8 cellular contexts compared by ENCODE assay signal in the genomic region with DNA sequence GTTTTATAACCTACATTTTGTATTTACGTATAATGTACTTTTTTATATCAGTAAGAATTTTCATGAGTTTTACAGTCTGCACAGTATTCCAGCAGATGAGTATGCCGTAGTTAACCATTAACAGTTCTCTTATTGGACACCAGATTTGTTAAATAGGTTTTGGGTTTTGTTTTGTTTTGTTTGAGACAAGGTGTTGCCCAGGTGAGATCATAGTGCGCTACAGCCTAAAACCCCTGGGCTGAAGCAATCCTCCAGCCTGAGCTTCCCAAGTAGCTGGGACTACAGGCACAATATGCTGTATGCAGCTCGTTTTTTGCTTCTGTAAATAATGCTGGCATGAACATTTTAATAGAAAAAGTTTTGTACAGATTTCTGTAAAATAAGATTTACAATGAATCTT.
DNase-seq lines count a peak whose midpoint lies in the region; ATAC-seq and TF ChIP-seq lines count a peak whose summit lies in the region.

No MANE protein-coding gene starts in this region.

- DNase-seq in DMS153 (lab: John Stamatoyannopoulos, UW): peak; percentile 29
- DNase-seq in DMS153 treated with DMSO at 0.1 percent for 48 hours (lab: John Stamatoyannopoulos, UW; ENCODE audit: unreplicated experiment): no peak
- DNase-seq in NCI-H748 (lab: John Stamatoyannopoulos, UW; ENCODE audit: unreplicated experiment): peak; percentile 80
- no peak for DNase-seq in progenitor cell of endocrine pancreas (ENCODE audit: low spot score, unreplicated experiment)
- no peak for DNase-seq in CD1c-positive myeloid dendritic cell (ENCODE audit: extremely low spot score)
- DNase-seq in stimulated activated CD4-positive, alpha-beta T cell treated with anti-CD3 and anti-CD28 coated beads, Interleukin-4, amount 100 ng/mL, for 24 hours: no peak

- H3K4me1 Mint-ChIP-seq in progenitor cell of endocrine pancreas (ENCODE audit: low read depth): peaks cover 30% of the 10 kb centered on the region

- no peaks in the 10 kb centered on the region for H3K36me3 Mint-ChIP-seq in progenitor cell of endocrine pancreas (ENCODE audit: insufficient read depth)

- no peaks in the 10 kb centered on the region for H3K27me3 Mint-ChIP-seq in progenitor cell of endocrine pancreas

- H3K4me3 ChIP-seq in endocrine pancreas (ENCODE audit: control insufficient read depth, insufficient read depth, low read length): peak overlapping the region; percentile 81

- no peak for ATAC-seq in HG03521 (IDR thresholded peaks at IDR 0.05; ENCODE audit: unreplicated experiment)

- H3K9ac ChIP-seq in endocrine pancreas (ENCODE audit: control insufficient read depth, insufficient read depth, low read length): no peak overlapping the region

- no peak for TF ChIP-seq CTCF in progenitor cell of endocrine pancreas (IDR thresholded peaks at IDR 0.05; ENCODE audit: unreplicated experiment)

- H3K4me3 Mint-ChIP-seq in progenitor cell of endocrine pancreas (ENCODE audit: low read depth): peak overlapping the region; percentile 48

- no peaks in the 10 kb centered on the region for H3K36me3 ChIP-seq in endocrine pancreas (ENCODE audit: control insufficient read depth, insufficient read depth, low read length)

- no peaks in the 10 kb centered on the region for H3K9me3 ChIP-seq in endocrine pancreas (ENCODE audit: control insufficient read depth, low read length)

- H3K9me3 Mint-ChIP-seq in progenitor cell of endocrine pancreas (ENCODE audit: low read depth): no peaks in the 10 kb centered on the region

- H3K27me3 ChIP-seq in endocrine pancreas (ENCODE audit: control insufficient read depth, insufficient read depth, low read length): no peaks in the 10 kb centered on the region

- peak overlapping the region; percentile 92 for H3K27ac Mint-ChIP-seq in progenitor cell of endocrine pancreas

- peaks cover 8% of the 10 kb centered on the region for H3K4me1 ChIP-seq in endocrine pancreas (ENCODE audit: control insufficient read depth, insufficient read depth, low read length)

Comparison
In these comparisons a context has a peak if more than half of its experiments do, and no peak if none do; other contexts are left out.
1. DNase-seq: peak in DMS153 (single experiment) and NCI-H748 (single experiment); none in DMS153 treated with DMSO at 0.1 percent for 48 hours (single experiment), progenitor cell of endocrine pancreas (single experiment), CD1c-positive myeloid dendritic cell (single experiment) and stimulated activated CD4-positive, alpha-beta T cell treated with anti-CD3 and anti-CD28 coated beads, Interleukin-4, amount 100 ng/mL, for 24 hours (single experiment).